In the genomic region with DNA sequence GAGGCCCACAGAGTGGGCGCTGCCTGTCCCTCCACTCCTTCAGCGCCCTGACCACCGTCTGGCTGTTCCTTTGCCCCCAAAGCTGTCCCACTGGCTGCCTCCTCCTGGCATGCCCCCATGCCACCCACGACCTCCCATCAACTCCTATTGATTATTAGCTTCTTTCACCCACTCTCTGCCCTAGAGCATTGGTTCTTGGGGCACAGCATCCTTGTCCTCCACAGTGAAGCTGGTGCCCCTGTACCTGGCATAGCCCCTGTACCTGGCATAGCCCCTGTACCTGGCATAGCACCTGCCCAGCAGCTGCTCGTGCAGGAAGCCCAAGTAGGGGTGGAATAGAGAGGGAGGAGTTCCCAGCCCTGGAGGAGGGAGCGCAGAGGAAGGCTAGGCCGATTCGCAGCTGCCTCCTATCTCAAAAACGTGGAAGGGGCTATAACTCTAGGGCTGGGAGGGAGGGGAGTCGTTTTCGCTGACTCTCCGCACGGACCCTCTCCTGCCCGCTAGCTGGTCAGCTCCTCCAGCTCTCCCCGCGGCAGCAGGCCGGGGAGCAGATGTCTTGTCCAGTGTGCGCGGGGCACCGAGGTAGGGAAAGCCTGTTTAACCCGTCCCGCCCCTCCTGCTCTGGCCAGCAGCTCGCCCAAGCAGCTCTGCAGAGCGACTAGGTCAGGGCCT, we compare ENCODE assay signal across 8 cellular contexts. TPM values are rescaled to one million over a fixed set of nuclear protein-coding genes. Genes with fewer than 3 reads are reported as not detected.
A peak's percentile ranks its signal among the peaks of the same experiment; 100 is the strongest.
DNase-seq lines count a peak whose midpoint lies in the region; ATAC-seq, FAIRE-seq and TF ChIP-seq lines count a peak whose summit lies in the region.

No MANE protein-coding gene starts in this region.

- 22 to 34% methylated on average over 24 of the region's 24 CpGs for WGBS in sigmoid colon, 2 donors

- TF ChIP-seq CTCF in GM12865 (IDR thresholded peaks at IDR 0.05; ENCODE audit: insufficient read depth, low read depth, low read length, missing control alignments): no peak
- no peak for TF ChIP-seq CTCF in OCI-LY3 (IDR thresholded peaks at IDR 0.05; ENCODE audit: low read depth, low read length)
- no peak for TF ChIP-seq CTCF in foreskin fibroblast (IDR thresholded peaks at IDR 0.05; ENCODE audit: low read depth, low read length)
- no peak for TF ChIP-seq CTCF in sigmoid colon (IDR thresholded peaks at IDR 0.05)

- no peak for ATAC-seq in HG02588 (IDR thresholded peaks at IDR 0.05; ENCODE audit: unreplicated experiment)

- TF ChIP-seq POLR2A in sigmoid colon (IDR thresholded peaks at IDR 0.05): no peak

- no peaks in the 10 kb centered on the region for H3K9me3 ChIP-seq in OCI-LY3 (ENCODE audit: insufficient read depth, low read length)
- H3K9me3 ChIP-seq in sigmoid colon: no peaks in the 10 kb centered on the region

- peak overlapping the region; percentile 90 for H3K4me3 ChIP-seq in GM12865 (ENCODE audit: low read depth, low read length)
- peak overlapping the region; percentile 83 for H3K4me3 ChIP-seq in OCI-LY3 (ENCODE audit: low read length)
- peak overlapping the region; percentile 44 to 47 for H3K4me3 ChIP-seq in foreskin fibroblast (ENCODE audit: low read depth in 1 of 2, low read length in 2 of 2)
- peak overlapping the region; percentile 5 to 99 (median 92) for H3K4me3 ChIP-seq in sigmoid colon

- peaks cover 45% of the 10 kb centered on the region for H3K4me1 ChIP-seq in OCI-LY3 (ENCODE audit: low read length)
- H3K4me1 ChIP-seq in sigmoid colon: peaks cover 0 to 67% (median 52%) of the 10 kb centered on the region in 4 donors

- H3K9ac ChIP-seq in OCI-LY3 (ENCODE audit: low read length): peak overlapping the region; percentile 99

- H3K27ac ChIP-seq in OCI-LY3 (ENCODE audit: low read length): peak overlapping the region; percentile 95
- H3K27ac ChIP-seq in sigmoid colon: peak overlapping the region; percentile 99 to 100 (median 100)

- H3K27me3 ChIP-seq in OCI-LY3 (ENCODE audit: low read depth, low read length) (peaks cover 13% of the 10 kb centered on the region), sigmoid colon (peaks cover 0 to 6% (median 5%) of the 10 kb centered on the region in 3 donors)

- no peak for FAIRE-seq in frontal cortex (lab: Jason Lieb, UNC)

- H4K20me1 ChIP-seq in OCI-LY3 (ENCODE audit: insufficient read depth, low read length): no peaks in the 10 kb centered on the region

- peak; percentile 51 for DNase-seq in GM12865 (ENCODE audit: low read depth)
- DNase-seq in foreskin fibroblast: peak in 1 of 2 donors; percentile 55
- DNase-seq in sigmoid colon: no peak
- DNase-seq in NCI-H82 treated with DMSO at 0.1 percent for 48 hours (lab: John Stamatoyannopoulos, UW; ENCODE audit: unreplicated experiment): no peak
- DNase-seq in epidermal melanocyte (ENCODE audit: insufficient read length, low spot score): no peak
- DNase-seq in frontal cortex (ENCODE audit: low spot score in 2 of 2): no peak

- intact Hi-C loops in sigmoid colon (cut with DNase I): no loop called here

- H2AFZ ChIP-seq in OCI-LY3 (ENCODE audit: low read depth, low read length): peak overlapping the region; percentile 32; the same call in 1 of the 2 replicates

- no peak for TF ChIP-seq EP300 in sigmoid colon (IDR thresholded peaks at IDR 0.05)

- H3K79me2 ChIP-seq in OCI-LY3 (ENCODE audit: low read length): peaks cover 24% of the 10 kb centered on the region

- H3K4me2 ChIP-seq in OCI-LY3 (ENCODE audit: low read length): peak overlapping the region; percentile 85

- peaks cover 7% of the 10 kb centered on the region for H3K36me3 ChIP-seq in OCI-LY3 (replicated peaks; ENCODE audit: low read depth, low read length)
- no peaks in the 10 kb centered on the region for H3K36me3 ChIP-seq in sigmoid colon

RNA-seq across cellular contexts. Expression of a gene that starts 5.7 kb away (rescaled TPM):
- total RNA-seq in sigmoid colon (1,000 to 10,000 TPM; 1,038 to 2,003 (median 1,212) TPM), frontal cortex (5,358 TPM)
- 1,000 to 10,000 TPM; 2,538 to 4,527 (median 2,852) TPM for polyA plus RNA-seq in sigmoid colon

RNA-seq across cellular contexts. Expression of a gene that starts 9.9 kb away (rescaled TPM):
- 1 to 10 TPM in 1 of 4 donors, under 1 TPM in 2, not detected in 1; 0.33 to 1.1 (median 0.95) TPM for total RNA-seq in sigmoid colon
- 1 to 10 TPM in 1 of 3 donors, not detected in 2; 2.3 TPM for polyA plus RNA-seq in sigmoid colon
- total RNA-seq in frontal cortex: 4.9 TPM

RNA-seq across cellular contexts. Expression of a gene that starts 33.9 kb away (rescaled TPM):
- total RNA-seq in sigmoid colon (10 to 100 TPM in 3 of 4 donors, 1 to 10 TPM in 1; 9.6 to 24.1 (median 14.6) TPM), frontal cortex (21.6 TPM)
- polyA plus RNA-seq in sigmoid colon: 10 to 100 TPM in 2 of 3 donors, 1 to 10 TPM in 1; 6.6 to 27.2 (median 10.9) TPM
